ENCODE assay signal across 17 cellular contexts in the genomic region with DNA sequence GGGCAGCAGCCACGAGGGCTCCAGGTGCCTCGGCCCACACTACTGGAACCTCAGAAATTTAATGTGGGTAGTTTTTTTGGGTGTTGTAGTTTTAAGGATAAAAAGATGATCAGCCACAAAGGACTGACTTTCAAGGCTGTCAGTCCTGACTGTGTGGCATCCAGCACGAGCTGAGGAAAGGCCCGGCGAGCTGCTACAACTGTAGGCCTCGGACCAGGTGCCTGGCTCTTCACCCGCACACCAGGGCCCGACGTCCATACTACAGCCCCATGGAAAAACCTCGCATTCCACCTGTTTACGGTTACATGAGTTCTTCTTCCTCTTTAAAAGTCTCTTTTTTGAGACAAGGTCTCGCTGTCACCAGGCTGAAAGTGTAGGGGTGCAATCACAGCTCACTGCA. TPM values are rescaled to one million over a fixed set of nuclear protein-coding genes. Genes with fewer than 3 reads are reported as not detected.
DNase-seq lines count a peak whose midpoint lies in the region; ATAC-seq and TF ChIP-seq lines count a peak whose summit lies in the region.
"Had no signal": no experiment of that assay in that cellular context is flagged by ENCODE, and none has a peak within 500 bp of the region (broad histone marks: within the 10 kb centered on the region; RNA-seq: fewer than 3 reads in every experiment).

No MANE protein-coding gene starts in this region.

- peaks cover 37% of the 10 kb centered on the region for H3K79me2 ChIP-seq in OCI-LY3 (ENCODE audit: low read length)

- no peak overlapping the region for H3K27ac Mint-ChIP-seq in T-helper 1 cell treated with Interleukin-12 subunit alpha and Interleukin-12 subunit beta and Interleukin-4 antibody, amounts not matched to agents 30 μg/mL and 1 μg/mL, for 36 hours
- H3K27ac Mint-ChIP-seq in brain = no peak overlapping the region
- H3K27ac Mint-ChIP-seq in stimulated activated memory B cell treated with anti-CD40 and anti-IgM and Interleukin-4, amounts not matched to agents 10 μg/mL and 1 μg/mL and 100 μg/mL, for 72 hours = peak overlapping the region; percentile 79
- H3K27ac Mint-ChIP-seq: CD8-positive, alpha-beta T cell; HFFc6 had no signal

- 0 out of 2 replicates have a peak overlapping the region, but pooled peaks have one; percentile 29 for H3K4me3 ChIP-seq in OCI-LY3 (ENCODE audit: low read length)
- H3K4me3 ChIP-seq: PC-9 had no signal

- TF ChIP-seq CTCF in OCI-LY3 (IDR thresholded peaks at IDR 0.05; ENCODE audit: low read depth, low read length) (no peak), brain (conservative IDR thresholded peaks at IDR 0.05) (no peak)

- peaks cover 23% of the 10 kb centered on the region for H3K36me3 ChIP-seq in OCI-LY3 (replicated peaks; ENCODE audit: low read depth, low read length)

- H3K9me3 ChIP-seq in OCI-LY3 (ENCODE audit: insufficient read depth, low read length) = no peaks in the 10 kb centered on the region

- no peaks in the 10 kb centered on the region for H3K9me3 Mint-ChIP-seq in T-helper 1 cell treated with Interleukin-12 subunit alpha and Interleukin-12 subunit beta and Interleukin-4 antibody, amounts not matched to agents 30 μg/mL and 1 μg/mL, for 36 hours
- H3K9me3 Mint-ChIP-seq in brain = peaks cover 0 to 3% (median 0%) of the 10 kb centered on the region in 5 experiments
- H3K9me3 Mint-ChIP-seq in stimulated activated memory B cell treated with anti-CD40 and anti-IgM and Interleukin-4, amounts not matched to agents 10 μg/mL and 1 μg/mL and 100 μg/mL, for 72 hours = no peaks in the 10 kb centered on the region
- H3K9me3 Mint-ChIP-seq: CD8-positive, alpha-beta T cell; HFFc6 had no signal

- no peaks in the 10 kb centered on the region for H4K20me1 ChIP-seq in OCI-LY3 (ENCODE audit: insufficient read depth, low read length)

- H3K4me1 ChIP-seq in OCI-LY3 (ENCODE audit: low read length) = peaks cover 31% of the 10 kb centered on the region

- ATAC-seq in stimulated activated memory B cell treated with anti-CD40 and anti-IgM and Interleukin-4, amounts not matched to agents 10 μg/mL and 1 μg/mL and 100 μg/mL, for 72 hours = no peak
- no peak for ATAC-seq in HG02852 (IDR thresholded peaks at IDR 0.05; ENCODE audit: unreplicated experiment)
- ATAC-seq: CD8-positive, alpha-beta T cell had no signal

- H3K27me3 Mint-ChIP-seq in T-helper 1 cell treated with Interleukin-12 subunit alpha and Interleukin-12 subunit beta and Interleukin-4 antibody, amounts not matched to agents 30 μg/mL and 1 μg/mL, for 36 hours (ENCODE audit: low read depth) = no peaks in the 10 kb centered on the region
- H3K27me3 Mint-ChIP-seq in brain = peaks cover 4% of the 10 kb centered on the region
- no peaks in the 10 kb centered on the region for H3K27me3 Mint-ChIP-seq in stimulated activated memory B cell treated with anti-CD40 and anti-IgM and Interleukin-4, amounts not matched to agents 10 μg/mL and 1 μg/mL and 100 μg/mL, for 72 hours

- H3K4me1 Mint-ChIP-seq in T-helper 1 cell treated with Interleukin-12 subunit alpha and Interleukin-12 subunit beta and Interleukin-4 antibody, amounts not matched to agents 30 μg/mL and 1 μg/mL, for 36 hours (ENCODE audit: low read depth) = peaks cover 22% of the 10 kb centered on the region
- H3K4me1 Mint-ChIP-seq in brain = peaks cover 29% of the 10 kb centered on the region
- H3K4me1 Mint-ChIP-seq in stimulated activated memory B cell treated with anti-CD40 and anti-IgM and Interleukin-4, amounts not matched to agents 10 μg/mL and 1 μg/mL and 100 μg/mL, for 72 hours = peaks cover 54% of the 10 kb centered on the region

- H3K9ac ChIP-seq in OCI-LY3 (ENCODE audit: low read length) = no peak overlapping the region

- peak overlapping the region; percentile 21 for H3K27ac ChIP-seq in OCI-LY3 (ENCODE audit: low read length)
- H3K27ac ChIP-seq: 22Rv1, PC-9 had no signal

- H2AFZ ChIP-seq in OCI-LY3 (ENCODE audit: low read depth, low read length) = no peak overlapping the region
- H2AFZ ChIP-seq: PC-9 had no signal

- peak overlapping the region; percentile 34 for H3K4me3 Mint-ChIP-seq in T-helper 1 cell treated with Interleukin-12 subunit alpha and Interleukin-12 subunit beta and Interleukin-4 antibody, amounts not matched to agents 30 μg/mL and 1 μg/mL, for 36 hours
- H3K4me3 Mint-ChIP-seq in brain = peak overlapping the region in 3 of 5 experiments; percentile 39 to 65 (median 42)
- H3K4me3 Mint-ChIP-seq in stimulated activated memory B cell treated with anti-CD40 and anti-IgM and Interleukin-4, amounts not matched to agents 10 μg/mL and 1 μg/mL and 100 μg/mL, for 72 hours = peak overlapping the region; percentile 64

- no peaks in the 10 kb centered on the region for H3K27me3 ChIP-seq in OCI-LY3 (ENCODE audit: low read depth, low read length)

- DNase-seq in T-helper 1 cell = no peak
- no peak for DNase-seq in stimulated activated CD4-positive, alpha-beta T cell treated with anti-CD3 and anti-CD28 coated beads, Interleukin-12 subunit alpha, Interleukin-12 subunit beta, amount 100 ng/mL, for 4 hours
- DNase-seq in activated CD8-positive, alpha-beta memory T cell treated with anti-CD3 and anti-CD28 coated beads for 24 hours = no peak
- DNase-seq: CD8-positive, alpha-beta T cell; HFFc6; Kasumi-1; NCI-H187; NCI-H345; NCI-H526; PC-9 had no signal

- H3K4me2 ChIP-seq in OCI-LY3 (ENCODE audit: low read length) = peak overlapping the region; percentile 50
- H3K4me2 ChIP-seq: PC-9 had no signal

- peaks cover 29% of the 10 kb centered on the region for H3K36me3 Mint-ChIP-seq in T-helper 1 cell treated with Interleukin-12 subunit alpha and Interleukin-12 subunit beta and Interleukin-4 antibody, amounts not matched to agents 30 μg/mL and 1 μg/mL, for 36 hours (ENCODE audit: low read depth)
- H3K36me3 Mint-ChIP-seq in brain = peaks cover 37% of the 10 kb centered on the region
- peaks cover 44% of the 10 kb centered on the region for H3K36me3 Mint-ChIP-seq in stimulated activated memory B cell treated with anti-CD40 and anti-IgM and Interleukin-4, amounts not matched to agents 10 μg/mL and 1 μg/mL and 100 μg/mL, for 72 hours

RNA-seq across cellular contexts. Expression of a gene that starts 2.6 kb away (rescaled TPM):
- 130 TPM for polyA plus RNA-seq in brain (ENCODE audit: insufficient read depth, low read depth, low replicate concordance)

RNA-seq across cellular contexts. Expression of a gene that starts 47.4 kb away (rescaled TPM):
- polyA plus RNA-seq in brain (ENCODE audit: insufficient read depth, low read depth, low replicate concordance) = 0.36 TPM
- polyA plus RNA-seq: BJ had no signal
